1 cellular context compared by ENCODE assay signal in genomic region chr22:44684506-44685383, GRCh38.
TF ChIP-seq lines count a peak whose summit lies in the region.

No MANE protein-coding gene starts in this region.

TF ChIP-seq in K562, 482 proteins besides CTCF, POLR2A, EP300 and RAD21 (continued from another document and continues in another):
- TF ChIP-seq TEAD4 (IDR thresholded peaks at IDR 0.05; ENCODE audit: low read length), result peak; percentile 35; the same call in 1 of the 2 replicates
- no peak for TF ChIP-seq TEAD4 (CRISPR knock-in tag; IDR thresholded peaks at IDR 0.05; ENCODE audit: borderline replicate concordance)
- TF ChIP-seq SAP30 (IDR thresholded peaks at IDR 0.05; ENCODE audit: borderline replicate concordance, insufficient read depth, low read depth, low read length, poor library complexity, severe bottlenecking), result no peak
- peak; percentile 51; the same call in 1 of the 2 replicates for TF ChIP-seq HDGF (IDR thresholded peaks at IDR 0.05)
- TF ChIP-seq PHF21A (IDR thresholded peaks at IDR 0.05; ENCODE audit: borderline replicate concordance, low read depth), result peak; percentile 72; the same call in 1 of the 2 replicates
- peak; percentile 68 for TF ChIP-seq ATF2 (CRISPR knock-in tag; IDR thresholded peaks at IDR 0.05)
- TF ChIP-seq CHD4 (IDR thresholded peaks at IDR 0.05; ENCODE audit: insufficient read depth, insufficient replicate concordance, low read depth, low read length, poor library complexity, severe bottlenecking), result peak; percentile 65
- TF ChIP-seq SMARCA5 (IDR thresholded peaks at IDR 0.05), result peak; percentile 89
- peak; percentile 84 for TF ChIP-seq CTCFL (IDR thresholded peaks at IDR 0.05; ENCODE audit: borderline replicate concordance, insufficient read depth, low read depth, low read length, poor library complexity, severe bottlenecking)
- peak; percentile 57 for TF ChIP-seq MAX (CRISPR knock-in tag; IDR thresholded peaks at IDR 0.05)
- TF ChIP-seq JUND (IDR thresholded peaks at IDR 0.05; ENCODE audit: borderline replicate concordance, low read depth, low read length), result peak; percentile 92
- peak; percentile 90; the same call in 2 of the 3 replicates for TF ChIP-seq JUND (tag; IDR thresholded peaks at IDR 0.05; ENCODE audit: borderline replicate concordance, low read depth, low read length)
- no peak for TF ChIP-seq VEZF1 (CRISPR knock-in tag; IDR thresholded peaks at IDR 0.05)
- TF ChIP-seq ZKSCAN1 (IDR thresholded peaks at IDR 0.05; ENCODE audit: low read depth, low read length), result peak; percentile 97
- 0 out of 2 replicates have a peak, but pooled peaks have one; percentile 19 for TF ChIP-seq GABPA (tag; conservative IDR thresholded peaks at IDR 0.05; ENCODE audit: low read depth)
- peak; percentile 43; the same call in 1 of the 2 replicates for TF ChIP-seq MYC (IDR thresholded peaks at IDR 0.05; ENCODE audit: low read depth, low read length)
- TF ChIP-seq MYC (CRISPR knock-in tag; IDR thresholded peaks at IDR 0.05; ENCODE audit: borderline replicate concordance, low read depth), result no peak
- TF ChIP-seq SUPT5H (IDR thresholded peaks at IDR 0.05), result 0 out of 2 replicates have a peak, but pooled peaks have one; percentile 13
- TF ChIP-seq ZNF232 (CRISPR knock-in tag; IDR thresholded peaks at IDR 0.05), result 0 out of 2 replicates have a peak, but pooled peaks have one; percentile 31
- TF ChIP-seq RBFOX2 (IDR thresholded peaks at IDR 0.05; ENCODE audit: low read depth, low read length), result peak; percentile 61
- TF ChIP-seq RBM25 (IDR thresholded peaks at IDR 0.05; ENCODE audit: low read depth, low read length, severe bottlenecking), result peak; percentile 85
- TF ChIP-seq ZNF785 (CRISPR knock-in tag; IDR thresholded peaks at IDR 0.05), result no peak
- peak; percentile 32; the same call in 1 of the 2 replicates for TF ChIP-seq CBFA2T3 (IDR thresholded peaks at IDR 0.05)
- TF ChIP-seq ATF1 (CRISPR knock-in tag; IDR thresholded peaks at IDR 0.05), result no peak
- peak; percentile 64 for TF ChIP-seq ATF1 (tag; IDR thresholded peaks at IDR 0.05)
- peak; percentile 89 for TF ChIP-seq SPI1 (IDR thresholded peaks at IDR 0.05; ENCODE audit: borderline replicate concordance, low read depth, low read length)
- peak; percentile 30; the same call in 1 of the 2 replicates for TF ChIP-seq CXXC5 (CRISPR knock-in tag; IDR thresholded peaks at IDR 0.05)
- TF ChIP-seq ATF7 (IDR thresholded peaks at IDR 0.05), result peak; percentile 96
- TF ChIP-seq TBL1XR1 (IDR thresholded peaks at IDR 0.05; ENCODE audit: low read length in 2 of 2), result peak in 1 of 2 experiments; percentile 68; a peak in 1 of 4 replicates
- 0 out of 2 replicates have a peak, but pooled peaks have one; percentile 16 for TF ChIP-seq ZNF121 (CRISPR knock-in tag; conservative IDR thresholded peaks at IDR 0.05)
- TF ChIP-seq YY1 (IDR thresholded peaks at IDR 0.05; ENCODE audit: borderline replicate concordance in 1 of 3, control insufficient read depth in 1 of 3, extremely low read depth in 1 of 3, insufficient read depth in 3 of 3, insufficient read length in 1 of 3, insufficient replicate concordance in 2 of 3, low read depth in 1 of 3, low read length in 2 of 3), result peak in 1 of 3 experiments; percentile 20
- TF ChIP-seq MEF2D (tag; conservative IDR thresholded peaks at IDR 0.05; ENCODE audit: low read depth), result 0 out of 2 replicates have a peak, but pooled peaks have one; percentile 27
- TF ChIP-seq SMARCA4 (IDR thresholded peaks at IDR 0.05), result peak; percentile 71
- peak; percentile 83 for TF ChIP-seq CREB1 (IDR thresholded peaks at IDR 0.05)
- TF ChIP-seq CREB1 (CRISPR knock-in tag; IDR thresholded peaks at IDR 0.05), result peak; percentile 54; the same call in 1 of the 2 replicates
- peak; percentile 93 for TF ChIP-seq TFAP4 (CRISPR knock-in tag; IDR thresholded peaks at IDR 0.05; ENCODE audit: borderline replicate concordance)
- 0 out of 2 replicates have a peak, but pooled peaks have one; percentile 20 for TF ChIP-seq TARDBP (IDR thresholded peaks at IDR 0.05)
- TF ChIP-seq KDM1A (IDR thresholded peaks at IDR 0.05), result peak; percentile 62 to 75
- TF ChIP-seq MTA1 (IDR thresholded peaks at IDR 0.05; ENCODE audit: borderline replicate concordance), result peak; percentile 86
- no peak for TF ChIP-seq LARP7 (IDR thresholded peaks at IDR 0.05)
- TF ChIP-seq MYNN (IDR thresholded peaks at IDR 0.05), result 0 out of 2 replicates have a peak, but pooled peaks have one; percentile 45
- no peak for TF ChIP-seq MYNN (CRISPR knock-in tag; IDR thresholded peaks at IDR 0.05)
- no peak for TF ChIP-seq ZNF512 (tag; IDR thresholded peaks at IDR 0.05)
- TF ChIP-seq CEBPG (CRISPR knock-in tag; IDR thresholded peaks at IDR 0.05), result no peak; the same call in 1 of the 2 replicates
- TF ChIP-seq CEBPG (tag; conservative IDR thresholded peaks at IDR 0.05 in 1 of 2, IDR thresholded peaks at IDR 0.05 in 1 of 2), result no peak
- TF ChIP-seq SMAD3 (CRISPR knock-in tag; conservative IDR thresholded peaks at IDR 0.05), result no peak
- no peak for TF ChIP-seq U2AF2 (optimal IDR thresholded peaks at IDR 0.05; ENCODE audit: low read depth, low read length)
- TF ChIP-seq ZNF224 (CRISPR knock-in tag; IDR thresholded peaks at IDR 0.05), result 0 out of 2 replicates have a peak, but pooled peaks have one; percentile 33
- TF ChIP-seq PHF20 (IDR thresholded peaks at IDR 0.05; ENCODE audit: partially characterized antibody), result peak; percentile 23
- peak; percentile 73; the same call in 1 of the 2 replicates for TF ChIP-seq RB1 (IDR thresholded peaks at IDR 0.05; ENCODE audit: low read depth)
- TF ChIP-seq CTBP1 (IDR thresholded peaks at IDR 0.05; ENCODE audit: borderline replicate concordance), result peak; percentile 90
- TF ChIP-seq ATF3 (IDR thresholded peaks at IDR 0.05), result peak; percentile 94
- TF ChIP-seq ATF3 (CRISPR knock-in tag; conservative IDR thresholded peaks at IDR 0.05), result peak; percentile 83; the same call in 1 of the 2 replicates
- no peak for TF ChIP-seq IFI16 (CRISPR knock-in tag; IDR thresholded peaks at IDR 0.05)
- TF ChIP-seq ADNP (tag; IDR thresholded peaks at IDR 0.05), result peak; percentile 90
- TF ChIP-seq KAT8 (IDR thresholded peaks at IDR 0.05; ENCODE audit: low read depth), result no peak
- peak; percentile 40; the same call in 1 of the 2 replicates for TF ChIP-seq ARID1B (IDR thresholded peaks at IDR 0.05)
- no peak for TF ChIP-seq POLR2AphosphoS2 (IDR thresholded peaks at IDR 0.05; ENCODE audit: low read length)
- peak; percentile 31; the same call in 1 of the 2 replicates for TF ChIP-seq EP400 (IDR thresholded peaks at IDR 0.05)
- no peak for TF ChIP-seq ETV5 (CRISPR knock-in tag; IDR thresholded peaks at IDR 0.05; ENCODE audit: low read depth)
- TF ChIP-seq FOXK1 (CRISPR knock-in tag; IDR thresholded peaks at IDR 0.05; ENCODE audit: borderline replicate concordance), result peak; percentile 55; the same call in 1 of the 2 replicates
- TF ChIP-seq JUN (IDR thresholded peaks at IDR 0.05; ENCODE audit: borderline replicate concordance, low read depth, low read length), result peak; percentile 92
- TF ChIP-seq JUN (CRISPR knock-in tag; IDR thresholded peaks at IDR 0.05; ENCODE audit: borderline replicate concordance), result peak; percentile 51; the same call in 1 of the 2 replicates
- no peak for TF ChIP-seq ID3 (CRISPR knock-in tag; IDR thresholded peaks at IDR 0.05)
- peak; percentile 87 for TF ChIP-seq ID3 (tag; IDR thresholded peaks at IDR 0.05)
- peak; percentile 55; the same call in 1 of the 2 replicates for TF ChIP-seq POLR2G (IDR thresholded peaks at IDR 0.05; ENCODE audit: low read depth, low read length)
- TF ChIP-seq ELK3 (CRISPR knock-in tag; IDR thresholded peaks at IDR 0.05), result no peak
- peak; percentile 10 for TF ChIP-seq TAF1 (IDR thresholded peaks at IDR 0.05; ENCODE audit: control insufficient read depth, extremely low read depth, insufficient read depth, low read length, severe bottlenecking)
- peak; percentile 96 for TF ChIP-seq BCOR (IDR thresholded peaks at IDR 0.05)
